In the genomic region with DNA sequence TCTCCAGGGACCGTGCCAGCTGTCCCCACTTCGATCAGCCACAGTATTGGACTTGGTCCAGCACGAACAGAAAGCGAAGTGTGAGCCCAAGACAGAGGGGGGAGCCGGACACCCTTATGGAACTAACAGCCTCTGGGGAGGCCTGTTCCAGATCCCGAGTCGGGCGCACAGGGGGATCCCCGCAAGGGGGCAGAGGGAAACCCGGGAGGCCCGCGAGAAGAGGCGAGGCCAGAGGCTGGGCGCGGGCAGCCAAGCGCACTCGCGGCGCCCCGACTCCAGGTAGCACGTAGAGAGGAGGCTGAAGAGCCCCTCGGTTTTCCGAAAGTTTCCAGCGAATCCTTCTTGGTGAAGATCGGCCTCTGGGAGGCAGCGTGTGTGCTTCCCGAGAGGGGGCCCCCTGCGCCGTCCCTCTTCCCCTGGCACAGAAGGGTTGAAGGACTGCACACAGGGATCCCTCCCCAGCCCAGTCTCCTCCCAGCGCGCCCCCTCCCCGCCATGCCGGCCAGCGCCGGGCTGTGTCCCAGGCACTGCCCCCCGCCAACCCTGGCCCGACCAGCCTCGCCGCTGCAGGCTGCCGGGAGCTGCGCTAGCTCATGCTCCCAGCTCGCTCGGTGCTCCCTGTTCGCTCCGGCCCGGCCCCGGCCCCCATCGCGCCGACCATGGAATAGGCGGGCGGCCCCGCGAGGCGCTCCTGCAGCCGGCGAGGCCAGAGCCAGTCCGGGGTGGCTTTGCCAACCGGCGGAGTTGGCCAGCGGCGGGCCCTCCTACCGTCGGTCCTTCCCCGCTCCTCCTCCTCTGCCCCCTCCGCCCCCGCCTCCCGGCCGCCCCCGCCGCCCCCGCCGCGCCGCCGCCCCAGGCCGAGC, we compare ENCODE assay signal across 8 cellular contexts. TPM values are rescaled to one million over a fixed set of nuclear protein-coding genes. Genes with fewer than 3 reads are reported as not detected.
A peak's percentile ranks its signal among the peaks of the same experiment; 100 is the strongest.
DNase-seq lines count a peak whose midpoint lies in the region; ATAC-seq, FAIRE-seq and TF ChIP-seq lines count a peak whose summit lies in the region.

No MANE protein-coding gene starts in this region.

- H3K9me3 Mint-ChIP-seq in mesothelial cell of epicardium: no peaks in the 10 kb centered on the region

- TF ChIP-seq CTCF in mesothelial cell of epicardium (IDR thresholded peaks at IDR 0.05; ENCODE audit: unreplicated experiment): no peak

- no peaks in the 10 kb centered on the region for H3K36me3 Mint-ChIP-seq in mesothelial cell of epicardium

- peaks cover 81% of the 10 kb centered on the region for H3K27me3 Mint-ChIP-seq in mesothelial cell of epicardium (ENCODE audit: low read depth)

- peak overlapping the region; percentile 61 for H3K4me3 Mint-ChIP-seq in mesothelial cell of epicardium

- H3K27me3 ChIP-seq in duodenal mucosa (ENCODE audit: control insufficient read depth in 1 of 2, insufficient read depth in 2 of 2, low read length in 2 of 2): peaks cover 8 to 30% of the 10 kb centered on the region in 2 donors

- no peak overlapping the region for H3K27ac Mint-ChIP-seq in mesothelial cell of epicardium

- no peaks in the 10 kb centered on the region for H3K36me3 ChIP-seq in duodenal mucosa (ENCODE audit: control insufficient read depth in 1 of 2, insufficient read depth in 2 of 2, low read length in 2 of 2)

- peak overlapping the region; percentile 40 to 58 for H3K4me3 ChIP-seq in duodenal mucosa (ENCODE audit: low read depth in 1 of 2, low read length in 2 of 2)

- FAIRE-seq in urothelium cell line (lab: Jason Lieb, UNC): no peak

- peak overlapping the region; percentile 18 to 25 for H3K9ac ChIP-seq in duodenal mucosa (ENCODE audit: low read depth in 1 of 2, low read length in 2 of 2)

- H3K4me1 ChIP-seq in duodenal mucosa (ENCODE audit: control insufficient read depth in 1 of 2, insufficient read depth in 2 of 2, low read length in 2 of 2): peaks cover 0 to 8% of the 10 kb centered on the region in 2 donors

- no peaks in the 10 kb centered on the region for H3K9me3 ChIP-seq in duodenal mucosa (ENCODE audit: control insufficient read depth in 1 of 2, low read length in 2 of 2)

- DNase-seq in DMS79 (lab: John Stamatoyannopoulos, UW) (peak; percentile 77), NCI-H1105 (lab: John Stamatoyannopoulos, UW) (peak; percentile 81), mesothelial cell of epicardium (ENCODE audit: low spot score in 2 of 2, unreplicated experiment in 2 of 2) (peak in 1 of 2 experiments; percentile 64), urothelium cell line (ENCODE audit: low spot score) (peak; percentile 42), HuH-7 (ENCODE audit: low spot score) (no peak)

- no peak for ATAC-seq in GM18505 (IDR thresholded peaks at IDR 0.05; ENCODE audit: unreplicated experiment)
- ATAC-seq in HG03460 (IDR thresholded peaks at IDR 0.05; ENCODE audit: unreplicated experiment): no peak

- peaks cover 7% of the 10 kb centered on the region for H3K4me1 Mint-ChIP-seq in mesothelial cell of epicardium

- peak overlapping the region; percentile 3 for H3K27ac ChIP-seq in duodenal mucosa (ENCODE audit: low read depth, low read length)

- no peak for TF ChIP-seq POLR2A in GM18505 (IDR thresholded peaks at IDR 0.05; ENCODE audit: borderline replicate concordance, extremely low read depth, insufficient read depth, insufficient read length)

RNA-seq across cellular contexts. Expression of a gene that starts 0.6 kb away (rescaled TPM):
- total RNA-seq in mesothelial cell of epicardium: 3.2 to 3.3 TPM (median 3.3 TPM) in 3 replicates
